Comparison of ENCODE assay signal across 10 cellular contexts in genomic region chr4:87057835-87058234, GRCh38.
DNase-seq lines count a peak whose midpoint lies in the region; ATAC-seq and TF ChIP-seq lines count a peak whose summit lies in the region.
"Had no signal": no experiment of that assay in that cellular context is flagged by ENCODE, and none has a peak within 500 bp of the region (broad histone marks: within the 10 kb centered on the region; RNA-seq: fewer than 3 reads in every experiment).

No MANE protein-coding gene starts in this region.

- H2AK9ac ChIP-seq in IMR-90 (replicated peaks; ENCODE audit: low read depth, low read length, poor library complexity): no peak overlapping the region

- TF ChIP-seq CTCF in IMR-90 (conservative IDR thresholded peaks at IDR 0.05; ENCODE audit: low read depth, low read length): no peak
- no peak for TF ChIP-seq CTCF in gastroesophageal sphincter (IDR thresholded peaks at IDR 0.05)
- TF ChIP-seq CTCF in smooth muscle cell (IDR thresholded peaks at IDR 0.05; ENCODE audit: borderline replicate concordance, insufficient read depth, poor library complexity, severe bottlenecking): no peak

- peaks cover 75 to 77% (median 75%) of the 10 kb centered on the region in 3 donors for H3K4me1 Mint-ChIP-seq in T-cell

- in situ Hi-C loops in IMR-90 (cut with MboI; ENCODE audit: low sequenced_read_pairs): no loop called here

- TF ChIP-seq RAD21 in IMR-90 (IDR thresholded peaks at IDR 0.05; ENCODE audit: low read length): no peak

- DNase-seq in IMR-90 (peak; percentile 65), T-cell (no peak), smooth muscle cell (lab: John Stamatoyannopoulos, UW; ENCODE audit: unreplicated experiment) (no peak), inferior parietal cortex (ENCODE audit: extremely low spot score) (no peak), neuronal stem cell (ENCODE audit: low spot score) (no peak)
- DNase-seq: cerebellar nuclear complex; NK-92 treated with Interleukin-12 subunit alpha and Interleukin-12 subunit beta, amount 100 ng/mL, for 24 hours had no signal

- H3K36me3 Mint-ChIP-seq in T-cell: peaks cover 36% of the 10 kb centered on the region

- peak overlapping the region; percentile 32; the same call in 1 of the 3 replicates for H2BK15ac ChIP-seq in IMR-90 (ENCODE audit: low read depth, low read length)
- H2BK15ac ChIP-seq in neuronal stem cell (ENCODE audit: low read length): no peak overlapping the region

- peaks cover 17% of the 10 kb centered on the region for H3K79me2 ChIP-seq in smooth muscle cell (ENCODE audit: low read depth)

- H3K9me3 Mint-ChIP-seq in T-cell: peaks cover 0 to 3% (median 0%) of the 10 kb centered on the region in 3 donors

- H3K9me1 ChIP-seq in IMR-90 (ENCODE audit: insufficient read depth, low read length): peaks cover 23% of the 10 kb centered on the region

- no peak for TF ChIP-seq POLR2A in IMR-90 (IDR thresholded peaks at IDR 0.05; ENCODE audit: low read depth, low read length)
- TF ChIP-seq POLR2A in gastroesophageal sphincter (IDR thresholded peaks at IDR 0.05): no peak

- no peak overlapping the region for H3K18ac ChIP-seq in IMR-90 (ENCODE audit: low read depth, low read length)
- no peak overlapping the region for H3K18ac ChIP-seq in neuronal stem cell (ENCODE audit: low read length)

- no peak overlapping the region for H2AFZ ChIP-seq in IMR-90 (replicated peaks; ENCODE audit: low read length, poor library complexity)
- H2AFZ ChIP-seq in smooth muscle cell (ENCODE audit: low read depth): no peak overlapping the region
- no peak overlapping the region for H2AFZ ChIP-seq in neuronal stem cell (ENCODE audit: low read length)

- POLR2A ChIA-PET in IMR-90 (lab: Charles Lee; ENCODE audit: unreplicated experiment) (no interaction called here), T-cell (lab: Charles Lee) (interaction anchor here in 1 of 2 donors (0.6 kb wide), 1 partner anchor 53 kb away, joined by 6 read pairs; no protein-coding TSS in a partner anchor)

- H3K14ac ChIP-seq in IMR-90 (replicated peaks; ENCODE audit: low read depth, low read length) (0 out of 2 replicates have a peak overlapping the region, but pooled peaks have one; percentile 17), neuronal stem cell (ENCODE audit: low read length) (no peak overlapping the region)

- no peak overlapping the region; the same call in 1 of the 2 replicates for H2BK20ac ChIP-seq in IMR-90 (ENCODE audit: low read depth, low read length)

- intact Hi-C loops in IMR-90 (cut with micrococcal nuclease): loop anchor here (5.0 kb wide), 1 partner anchor 46 kb away; no protein-coding TSS in a partner anchor

- no peak overlapping the region for H3K4me3 Mint-ChIP-seq in T-cell

- no peak overlapping the region for H3K4me3 ChIP-seq in IMR-90 (ENCODE audit: insufficient read depth, low read depth, low read length)
- no peak overlapping the region for H3K4me3 ChIP-seq in gastroesophageal sphincter
- no peak overlapping the region for H3K4me3 ChIP-seq in smooth muscle cell
- no peak overlapping the region for H3K4me3 ChIP-seq in neuronal stem cell (ENCODE audit: low read length in 2 of 2)

- H4K91ac ChIP-seq in IMR-90 (ENCODE audit: insufficient read depth, low read depth, low read length) (no peak overlapping the region), neuronal stem cell (ENCODE audit: low read depth, low read length, poor library complexity) (no peak overlapping the region)

- no peaks in the 10 kb centered on the region for H3K27me3 Mint-ChIP-seq in T-cell
- H3K27me3 Mint-ChIP-seq: progenitor cell of endocrine pancreas had no signal

- peak overlapping the region; percentile 10; the same call in 1 of the 2 replicates for H3K27ac ChIP-seq in IMR-90 (ENCODE audit: insufficient read depth, low read length)
- H3K27ac ChIP-seq in gastroesophageal sphincter: peak overlapping the region; percentile 44 to 76 (median 64)
- peak overlapping the region; percentile 43 for H3K27ac ChIP-seq in smooth muscle cell (ENCODE audit: low read depth)
- no peak overlapping the region for H3K27ac ChIP-seq in neuronal stem cell (replicated peaks; ENCODE audit: low read length)

- H3F3A ChIP-seq in smooth muscle cell (ENCODE audit: low read depth): peaks cover 11% of the 10 kb centered on the region

- H2AK5ac ChIP-seq in IMR-90 (ENCODE audit: low read depth, low read length): peak overlapping the region; percentile 7; the same call in 1 of the 2 replicates
- H2AK5ac ChIP-seq in neuronal stem cell (ENCODE audit: low read depth, low read length): no peak overlapping the region

- H4K8ac ChIP-seq in IMR-90 (ENCODE audit: low read depth in 2 of 2, low read length in 2 of 2) (no peak overlapping the region), neuronal stem cell (ENCODE audit: low read depth, low read length) (no peak overlapping the region)

- 0 out of 2 replicates have a peak overlapping the region, but pooled peaks have one; percentile 25 for H3K23ac ChIP-seq in IMR-90 (ENCODE audit: low read depth, low read length)
- no peak overlapping the region for H3K23ac ChIP-seq in neuronal stem cell (ENCODE audit: low read depth, low read length, poor library complexity)

- peak overlapping the region; percentile 31; the same call in 1 of the 2 replicates for H3K4me2 ChIP-seq in IMR-90 (ENCODE audit: low read depth, low read length)
- no peak overlapping the region for H3K4me2 ChIP-seq in smooth muscle cell
- H3K4me2 ChIP-seq in neuronal stem cell (ENCODE audit: insufficient read depth, low read length, poor library complexity, severe bottlenecking): no peak overlapping the region

- H2BK5ac ChIP-seq in IMR-90 (ENCODE audit: low read depth, low read length, poor library complexity, severe bottlenecking): no peak overlapping the region
- no peak overlapping the region for H2BK5ac ChIP-seq in neuronal stem cell (ENCODE audit: low read length)

- H3K79me1 ChIP-seq in IMR-90 (ENCODE audit: low read depth in 1 of 2, low read length in 2 of 2) (peaks cover 25 to 57% of the 10 kb centered on the region in 2 experiments), neuronal stem cell (ENCODE audit: low read depth, low read length) (peaks cover 2% of the 10 kb centered on the region)

- H3K27me3 ChIP-seq in IMR-90 (ENCODE audit: control insufficient read depth, insufficient read depth, low read length) (no peaks in the 10 kb centered on the region), gastroesophageal sphincter (no peaks in the 10 kb centered on the region), smooth muscle cell (ENCODE audit: low read depth) (no peaks in the 10 kb centered on the region), neuronal stem cell (ENCODE audit: control insufficient read depth in 3 of 3, insufficient read depth in 3 of 3, low read depth in 1 of 3, low read length in 3 of 3) (no peaks in the 10 kb centered on the region)

- H4K5ac ChIP-seq in IMR-90 (ENCODE audit: low read depth, low read length): no peak overlapping the region

- H3K27ac Mint-ChIP-seq in T-cell: peak overlapping the region; percentile 12 to 77
- H3K27ac Mint-ChIP-seq: progenitor cell of endocrine pancreas had no signal

- H3K4ac ChIP-seq in IMR-90 (ENCODE audit: low read depth, low read length) (peak overlapping the region; percentile 9; the same call in 1 of the 2 replicates), neuronal stem cell (ENCODE audit: low read length) (no peak overlapping the region)

- H3K9ac ChIP-seq in IMR-90 (ENCODE audit: low read depth, low read length) (no peak overlapping the region), smooth muscle cell (ENCODE audit: low read depth) (no peak overlapping the region), neuronal stem cell (ENCODE audit: low read depth, low read length, poor library complexity) (no peak overlapping the region)

- H2BK12ac ChIP-seq in neuronal stem cell (ENCODE audit: low read length): no peak overlapping the region

- H3K9me3 ChIP-seq in IMR-90 (ENCODE audit: control insufficient read depth, insufficient read depth, low read length): no peaks in the 10 kb centered on the region
- H3K9me3 ChIP-seq in gastroesophageal sphincter: no peaks in the 10 kb centered on the region
- H3K9me3 ChIP-seq in smooth muscle cell (replicated peaks; ENCODE audit: low read depth): no peaks in the 10 kb centered on the region
- H3K9me3 ChIP-seq in neuronal stem cell (replicated peaks in 1 of 2; ENCODE audit: control insufficient read depth in 2 of 2, insufficient read depth in 1 of 2, low read depth in 1 of 2, low read length in 2 of 2): no peaks in the 10 kb centered on the region

- ATAC-seq in IMR-90 (ENCODE audit: low read depth): peak; percentile 66
- ATAC-seq in T-cell (replicated peaks in 1 of 4): no peak
- no peak for ATAC-seq in gastroesophageal sphincter
- no peak for ATAC-seq in HG02678 (IDR thresholded peaks at IDR 0.05; ENCODE audit: unreplicated experiment)

- peaks cover 31% of the 10 kb centered on the region for H4K20me1 ChIP-seq in IMR-90 (ENCODE audit: insufficient read depth, low read length)
- H4K20me1 ChIP-seq in smooth muscle cell (ENCODE audit: low read depth): peaks cover 97% of the 10 kb centered on the region

- no peaks in the 10 kb centered on the region; the same call in 1 of the 2 replicates for H3K36me3 ChIP-seq in IMR-90 (ENCODE audit: control insufficient read depth, insufficient read depth, low read length)
- no peaks in the 10 kb centered on the region for H3K36me3 ChIP-seq in gastroesophageal sphincter
- peaks cover 6% of the 10 kb centered on the region for H3K36me3 ChIP-seq in smooth muscle cell (ENCODE audit: low read depth)
- peaks cover 0 to 14% of the 10 kb centered on the region in 2 donors for H3K36me3 ChIP-seq in neuronal stem cell (replicated peaks in 1 of 2; ENCODE audit: control insufficient read depth in 2 of 2, insufficient read depth in 2 of 2, low read length in 2 of 2)

- no peak for TF ChIP-seq EP300 in gastroesophageal sphincter (IDR thresholded peaks at IDR 0.05)

- H3K4me1 ChIP-seq in IMR-90 (ENCODE audit: control insufficient read depth, insufficient read depth, low read length) (peaks cover 14% of the 10 kb centered on the region), gastroesophageal sphincter (peaks cover 38 to 100% (median 56%) of the 10 kb centered on the region in 3 donors), smooth muscle cell (ENCODE audit: low read depth) (peaks cover 53% of the 10 kb centered on the region), neuronal stem cell (ENCODE audit: control insufficient read depth in 2 of 2, insufficient read depth in 1 of 2, low read depth in 1 of 2, low read length in 2 of 2) (peaks cover 0 to 22% of the 10 kb centered on the region in 2 donors)

- CTCF ChIA-PET in IMR-90 (lab: Yijun Ruan, JAX) (no interaction called here), T-cell (lab: Charles Lee) (interaction anchor here in 1 of 2 donors (1.1 to 1.3 kb wide), 2 partner anchors 26 to 135 kb away, joined by 3 to 4 read pairs; no protein-coding TSS in a partner anchor)

- no TSS peak for BruUV-seq in IMR-90 (replicated peaks; lab: Mats Ljungman, UMichigan)

- dilution Hi-C loops in IMR-90 (cut with HindIII; ENCODE audit: low sequenced_read_pairs, unreplicated experiment): no loop called here

- no CpG with 5 or more reads among the region's 6 CpGs for WGBS in IMR-90 (ENCODE audit: extremely low coverage in 2 of 2, insufficient read length in 1 of 2), 2 experiments
- 44 to 60% methylated on average over 6 of the region's 6 CpGs for WGBS in gastroesophageal sphincter (ENCODE audit: low coverage in 1 of 2), 2 donors
- WGBS in smooth muscle cell (ENCODE audit: low lambda C conversion rate): 50% methylated on average over 6 of the region's 6 CpGs
- WGBS in neuronal stem cell (ENCODE audit: extremely low coverage in 2 of 2, insufficient read length in 2 of 2, insufficient replicate concordance in 1 of 2), 2 donors: no CpG with 5 or more reads among the region's 6 CpGs

- H2BK120ac ChIP-seq in IMR-90 (ENCODE audit: low read depth, low read length): no peak overlapping the region
- H2BK120ac ChIP-seq in neuronal stem cell (ENCODE audit: low read depth, low read length): no peak overlapping the region

- H3K56ac ChIP-seq in IMR-90 (ENCODE audit: extremely low read depth, insufficient read depth, low read length): no peak overlapping the region
